Comparison of ENCODE assay signal across 2 cellular contexts in genomic region chr22:17521971-17522370, GRCh38. TPM values are rescaled to one million over a fixed set of nuclear protein-coding genes. Genes with fewer than 3 reads are reported as not detected.
"Had no signal": no experiment of that assay in that cellular context is flagged by ENCODE, and none has a peak within 500 bp of the region (broad histone marks: within the 10 kb centered on the region; RNA-seq: fewer than 3 reads in every experiment).

No MANE protein-coding gene starts in this region.

RNA-seq across cellular contexts. Expression of gene SLC25A18, which starts 41.3 kb away (rescaled TPM):
- total RNA-seq: HT-29, IMR-90 had no signal
